Comparison of ENCODE assay signal across 8 cellular contexts in genomic region chr12:57838594-57839302, GRCh38. TPM values are rescaled to one million over a fixed set of nuclear protein-coding genes. Genes with fewer than 3 reads are reported as not detected.
DNase-seq lines count a peak whose midpoint lies in the region; ATAC-seq and TF ChIP-seq lines count a peak whose summit lies in the region.

No MANE protein-coding gene starts in this region.

- H3K27ac ChIP-seq in HUES48 (ENCODE audit: low read depth, low read length), result peak overlapping the region; percentile 72

- H3K36me3 ChIP-seq in HUES48 (ENCODE audit: control insufficient read depth, insufficient read depth, low read length), result no peaks in the 10 kb centered on the region

- DNase-seq in GDM1 (lab: John Stamatoyannopoulos, UW) (peak; percentile 62), osteocyte (ENCODE audit: extremely low spot score, unreplicated experiment) (no peak), NCI-H2081 (lab: John Stamatoyannopoulos, UW) (no peak), GM10266 (ENCODE audit: extremely low spot score) (no peak), activated gamma-delta T cell (lab: John Stamatoyannopoulos, UW) (no peak)

- H3K27me3 Mint-ChIP-seq in brain (no peaks in the 10 kb centered on the region), osteocyte (ENCODE audit: unreplicated experiment) (no peaks in the 10 kb centered on the region)

- H3K4me3 ChIP-seq in HUES48 (ENCODE audit: low read depth, low read length), result no peak overlapping the region

- H3K36me3 Mint-ChIP-seq in brain (peaks cover 8% of the 10 kb centered on the region), osteocyte (ENCODE audit: unreplicated experiment) (peaks cover 2% of the 10 kb centered on the region)

- H3K4me3 Mint-ChIP-seq in brain (peak overlapping the region in 4 of 5 experiments; percentile 72 to 82 (median 76)), osteocyte (ENCODE audit: unreplicated experiment) (no peak overlapping the region)

- H3K27ac Mint-ChIP-seq in brain (peak overlapping the region; percentile 85 to 100 (median 91)), osteocyte (ENCODE audit: unreplicated experiment) (peak overlapping the region; percentile 81)

- no peaks in the 10 kb centered on the region for H3K27me3 ChIP-seq in HUES48 (ENCODE audit: control insufficient read depth, insufficient read depth, low read length)

- TF ChIP-seq CTCF in brain (conservative IDR thresholded peaks at IDR 0.05), result no peak
- no peak for TF ChIP-seq CTCF in osteocyte (IDR thresholded peaks at IDR 0.05)
- TF ChIP-seq CTCF in GM10266 (IDR thresholded peaks at IDR 0.05; ENCODE audit: control insufficient read depth, insufficient read depth, low read depth, missing control alignments), result no peak

- ATAC-seq in GM18520 (IDR thresholded peaks at IDR 0.05; ENCODE audit: unreplicated experiment), result no peak

- H3K4me1 Mint-ChIP-seq in brain, result peaks cover 100% of the 10 kb centered on the region
- H3K4me1 Mint-ChIP-seq in osteocyte (ENCODE audit: unreplicated experiment), result peaks cover 97% of the 10 kb centered on the region

- H3K9ac ChIP-seq in HUES48 (ENCODE audit: low read depth, low read length), result no peak overlapping the region

- H3K4me1 ChIP-seq in HUES48 (ENCODE audit: control insufficient read depth, insufficient read depth, low read length), result peaks cover 83% of the 10 kb centered on the region

- no peaks in the 10 kb centered on the region for H3K9me3 ChIP-seq in HUES48 (ENCODE audit: control insufficient read depth, insufficient read depth, low read length)

- H3K9me3 Mint-ChIP-seq in brain (no peaks in the 10 kb centered on the region), osteocyte (ENCODE audit: unreplicated experiment) (no peaks in the 10 kb centered on the region)

RNA-seq across cellular contexts. Expression of gene CTDSP2, which starts 7.8 kb away (rescaled TPM):
- 67.6 TPM for polyA plus RNA-seq in brain (ENCODE audit: insufficient read depth, low read depth, low replicate concordance)
- total RNA-seq in osteocyte, result 171 and 179 TPM in 2 replicates

RNA-seq across cellular contexts. Expression of gene AVIL, which starts 20.2 kb away (rescaled TPM):
- 1.0 TPM for polyA plus RNA-seq in brain (ENCODE audit: insufficient read depth, low read depth, low replicate concordance)
- 4.7 and 6.0 TPM in 2 replicates for total RNA-seq in osteocyte

RNA-seq across cellular contexts. Expression of gene TSFM, which starts 56.2 kb away (rescaled TPM):
- polyA plus RNA-seq in brain (ENCODE audit: insufficient read depth, low read depth, low replicate concordance), result 42.1 TPM
- total RNA-seq in osteocyte, result 23.6 and 28.5 TPM in 2 replicates
